Comparison of ENCODE assay signal across 17 cellular contexts in genomic region chr6:37376078-37376743, GRCh38. TPM values are rescaled to one million over a fixed set of nuclear protein-coding genes. Genes with fewer than 3 reads are reported as not detected.
DNase-seq lines count a peak whose midpoint lies in the region; ATAC-seq and TF ChIP-seq lines count a peak whose summit lies in the region.
"Had no signal": no experiment of that assay in that cellular context is flagged by ENCODE, and none has a peak within 500 bp of the region (broad histone marks: within the 10 kb centered on the region; RNA-seq: fewer than 3 reads in every experiment).

No MANE protein-coding gene starts in this region.

- peak overlapping the region; percentile 21; the same call in 1 of the 2 replicates for H3K4me2 ChIP-seq in OCI-LY7 (ENCODE audit: low read length)
- H3K4me2 ChIP-seq: BLaER1 had no signal

- no peaks in the 10 kb centered on the region for H3K27me3 Mint-ChIP-seq in stimulated activated naive CD8-positive, alpha-beta T cell treated with anti-CD3 and anti-CD28 coated beads, Interleukin-15, Interleukin-2, amounts not matched to agents 100 ng/mL and 50 ng/mL, for 24 hours
- H3K27me3 Mint-ChIP-seq in stimulated activated naive CD8-positive, alpha-beta T cell treated with anti-CD3 and anti-CD28 coated beads, Interleukin-15, amount 100 ng/mL, for 72 hours: no peaks in the 10 kb centered on the region
- H3K27me3 Mint-ChIP-seq in activated T-cell treated with anti-CD3 and anti-CD28 coated beads, Interleukin-2, amount 50 U/mL, for 24 hours: no peaks in the 10 kb centered on the region
- H3K27me3 Mint-ChIP-seq in endothelial cell (ENCODE audit: unreplicated experiment): no peaks in the 10 kb centered on the region
- H3K27me3 Mint-ChIP-seq: CD8-positive, alpha-beta memory T cell had no signal

- H3K27ac ChIP-seq in OCI-LY7 (ENCODE audit: low read depth, low read length, poor library complexity, severe bottlenecking): no peak overlapping the region
- H3K27ac ChIP-seq: 22Rv1, BLaER1 had no signal

- H3K4me3 Mint-ChIP-seq in stimulated activated naive CD8-positive, alpha-beta T cell treated with anti-CD3 and anti-CD28 coated beads, Interleukin-15, Interleukin-2, amounts not matched to agents 100 ng/mL and 50 ng/mL, for 24 hours: no peak overlapping the region
- H3K4me3 Mint-ChIP-seq in stimulated activated naive CD8-positive, alpha-beta T cell treated with anti-CD3 and anti-CD28 coated beads, Interleukin-15, amount 100 ng/mL, for 72 hours: no peak overlapping the region
- H3K4me3 Mint-ChIP-seq in activated T-cell treated with anti-CD3 and anti-CD28 coated beads, Interleukin-2, amount 50 U/mL, for 24 hours: no peak overlapping the region
- no peak overlapping the region for H3K4me3 Mint-ChIP-seq in endothelial cell (ENCODE audit: unreplicated experiment)
- H3K4me3 Mint-ChIP-seq: CD8-positive, alpha-beta memory T cell; H9 had no signal

- intact Hi-C loops in OCI-LY7 (cut with micrococcal nuclease; ENCODE audit: unreplicated experiment): no loop called here

- peaks cover 4% of the 10 kb centered on the region for H3K4me1 Mint-ChIP-seq in stimulated activated naive CD8-positive, alpha-beta T cell treated with anti-CD3 and anti-CD28 coated beads, Interleukin-15, Interleukin-2, amounts not matched to agents 100 ng/mL and 50 ng/mL, for 24 hours (ENCODE audit: low read depth)
- H3K4me1 Mint-ChIP-seq in stimulated activated naive CD8-positive, alpha-beta T cell treated with anti-CD3 and anti-CD28 coated beads, Interleukin-15, amount 100 ng/mL, for 72 hours: no peaks in the 10 kb centered on the region
- H3K4me1 Mint-ChIP-seq in activated T-cell treated with anti-CD3 and anti-CD28 coated beads, Interleukin-2, amount 50 U/mL, for 24 hours (ENCODE audit: low read depth): no peaks in the 10 kb centered on the region
- H3K4me1 Mint-ChIP-seq in endothelial cell (ENCODE audit: unreplicated experiment): peaks cover 3% of the 10 kb centered on the region
- H3K4me1 Mint-ChIP-seq: CD8-positive, alpha-beta memory T cell; H9 had no signal

- peak overlapping the region; percentile 16 for H3K27ac Mint-ChIP-seq in stimulated activated naive CD8-positive, alpha-beta T cell treated with anti-CD3 and anti-CD28 coated beads, Interleukin-15, Interleukin-2, amounts not matched to agents 100 ng/mL and 50 ng/mL, for 24 hours
- no peak overlapping the region for H3K27ac Mint-ChIP-seq in stimulated activated naive CD8-positive, alpha-beta T cell treated with anti-CD3 and anti-CD28 coated beads, Interleukin-15, amount 100 ng/mL, for 72 hours
- no peak overlapping the region for H3K27ac Mint-ChIP-seq in activated T-cell treated with anti-CD3 and anti-CD28 coated beads, Interleukin-2, amount 50 U/mL, for 24 hours
- no peak overlapping the region for H3K27ac Mint-ChIP-seq in endothelial cell (ENCODE audit: unreplicated experiment)
- H3K27ac Mint-ChIP-seq: H9 had no signal

- BruUV-seq in OCI-LY7 (replicated peaks; lab: Mats Ljungman, UMichigan): no TSS peak

- no peak overlapping the region for H2AFZ ChIP-seq in OCI-LY7 (ENCODE audit: low read length)

- CTCF ChIA-PET in OCI-LY7 (lab: Charles Lee; ENCODE audit: unreplicated experiment): no interaction called here

- no peaks in the 10 kb centered on the region for H3K9me3 Mint-ChIP-seq in stimulated activated naive CD8-positive, alpha-beta T cell treated with anti-CD3 and anti-CD28 coated beads, Interleukin-15, Interleukin-2, amounts not matched to agents 100 ng/mL and 50 ng/mL, for 24 hours
- H3K9me3 Mint-ChIP-seq in stimulated activated naive CD8-positive, alpha-beta T cell treated with anti-CD3 and anti-CD28 coated beads, Interleukin-15, amount 100 ng/mL, for 72 hours: no peaks in the 10 kb centered on the region
- H3K9me3 Mint-ChIP-seq in activated T-cell treated with anti-CD3 and anti-CD28 coated beads, Interleukin-2, amount 50 U/mL, for 24 hours: no peaks in the 10 kb centered on the region
- H3K9me3 Mint-ChIP-seq in endothelial cell (ENCODE audit: unreplicated experiment): no peaks in the 10 kb centered on the region
- H3K9me3 Mint-ChIP-seq: CD8-positive, alpha-beta memory T cell; H9 had no signal

- H4K20me1 ChIP-seq in OCI-LY7 (ENCODE audit: insufficient read depth, low read length): no peaks in the 10 kb centered on the region

- DNase-seq in stimulated activated naive CD8-positive, alpha-beta T cell treated with anti-CD3 and anti-CD28 coated beads, Interleukin-15, amount 100 ng/mL, for 72 hours: no peak
- DNase-seq in OCI-LY7 (ENCODE audit: low spot score): no peak
- peak; percentile 49 for DNase-seq in germinal center (ENCODE audit: low spot score)
- DNase-seq in activated T-cell treated with anti-CD3 and anti-CD28 coated beads, Interleukin-2, amount 50 U/mL, for 24 hours: no peak
- DNase-seq in endothelial cell (ENCODE audit: low spot score): no peak
- DNase-seq in stimulated activated CD4-positive, alpha-beta T cell treated with anti-CD3 and anti-CD28 coated beads, Interleukin-2, amount 100 ng/mL, for 24 hours: no peak
- DNase-seq: Caco-2; CD8-positive, alpha-beta memory T cell; DND-41; GF-D8; GOT3; H9 had no signal

- H3K9me3 ChIP-seq in OCI-LY7 (ENCODE audit: low read length): no peaks in the 10 kb centered on the region
- H3K9me3 ChIP-seq: BLaER1, Caco-2 had no signal

- H3K4me3 ChIP-seq in OCI-LY7 (ENCODE audit: low read depth, low read length, poor library complexity, severe bottlenecking): no peak overlapping the region
- H3K4me3 ChIP-seq: BLaER1 had no signal

- H3K9me2 ChIP-seq in OCI-LY7 (ENCODE audit: insufficient read depth, low read length): no peaks in the 10 kb centered on the region

- H3K79me2 ChIP-seq in OCI-LY7 (ENCODE audit: insufficient read depth, low read depth, low read length): no peaks in the 10 kb centered on the region

- TF ChIP-seq CTCF in OCI-LY7 (conservative IDR thresholded peaks at IDR 0.05; ENCODE audit: low read length): no peak
- no peak for TF ChIP-seq CTCF in endothelial cell (IDR thresholded peaks at IDR 0.05; ENCODE audit: unreplicated experiment)

- peaks cover 55% of the 10 kb centered on the region for H3K36me3 ChIP-seq in OCI-LY7 (ENCODE audit: insufficient read depth, low read length)

- no peak for ATAC-seq in stimulated activated naive CD8-positive, alpha-beta T cell treated with anti-CD3 and anti-CD28 coated beads, Interleukin-15, amount 100 ng/mL, for 72 hours
- ATAC-seq in HG02852 (IDR thresholded peaks at IDR 0.05; ENCODE audit: unreplicated experiment): no peak
- ATAC-seq: HepG2 had no signal

- H3K36me3 Mint-ChIP-seq in stimulated activated naive CD8-positive, alpha-beta T cell treated with anti-CD3 and anti-CD28 coated beads, Interleukin-15, Interleukin-2, amounts not matched to agents 100 ng/mL and 50 ng/mL, for 24 hours (ENCODE audit: low read depth): peaks cover 34% of the 10 kb centered on the region
- peaks cover 85% of the 10 kb centered on the region for H3K36me3 Mint-ChIP-seq in activated T-cell treated with anti-CD3 and anti-CD28 coated beads, Interleukin-2, amount 50 U/mL, for 24 hours (ENCODE audit: low read depth)
- H3K36me3 Mint-ChIP-seq in endothelial cell (ENCODE audit: low read depth, unreplicated experiment): peaks cover 6% of the 10 kb centered on the region

- POLR2A ChIA-PET in OCI-LY7 (lab: Charles Lee): interaction anchor here (0.6 kb wide), 2 partner anchors 9 to 24 kb away, joined by 3 to 4 read pairs; no protein-coding TSS in a partner anchor

- peaks cover 21% of the 10 kb centered on the region for H3K4me1 ChIP-seq in OCI-LY7 (ENCODE audit: insufficient read depth, low read length, poor library complexity, severe bottlenecking)
- H3K4me1 ChIP-seq: BLaER1 had no signal

RNA-seq across cellular contexts. Expression of gene RNF8, which starts 22.4 kb away (rescaled TPM):
- 21.2 and 21.8 TPM in 2 replicates for total RNA-seq in OCI-LY7 (2014; rRNA removed; shearing (Covaris generic))
- total RNA-seq in OCI-LY7 (2022): 18.2 and 19.7 TPM in 2 replicates
- total RNA-seq in endothelial cell (ENCODE audit: unreplicated experiment): 21.8 TPM

RNA-seq across cellular contexts. Expression of gene CMTR1, which starts 56.8 kb away (rescaled TPM):
- 32.3 and 36.0 TPM in 2 replicates for total RNA-seq in OCI-LY7 (2014; rRNA removed; shearing (Covaris generic))
- total RNA-seq in OCI-LY7 (2022) (41.2 and 42.8 TPM in 2 replicates), endothelial cell (ENCODE audit: unreplicated experiment) (50.0 TPM)
